Comparison of ENCODE assay signal across 11 cellular contexts in the genomic region with DNA sequence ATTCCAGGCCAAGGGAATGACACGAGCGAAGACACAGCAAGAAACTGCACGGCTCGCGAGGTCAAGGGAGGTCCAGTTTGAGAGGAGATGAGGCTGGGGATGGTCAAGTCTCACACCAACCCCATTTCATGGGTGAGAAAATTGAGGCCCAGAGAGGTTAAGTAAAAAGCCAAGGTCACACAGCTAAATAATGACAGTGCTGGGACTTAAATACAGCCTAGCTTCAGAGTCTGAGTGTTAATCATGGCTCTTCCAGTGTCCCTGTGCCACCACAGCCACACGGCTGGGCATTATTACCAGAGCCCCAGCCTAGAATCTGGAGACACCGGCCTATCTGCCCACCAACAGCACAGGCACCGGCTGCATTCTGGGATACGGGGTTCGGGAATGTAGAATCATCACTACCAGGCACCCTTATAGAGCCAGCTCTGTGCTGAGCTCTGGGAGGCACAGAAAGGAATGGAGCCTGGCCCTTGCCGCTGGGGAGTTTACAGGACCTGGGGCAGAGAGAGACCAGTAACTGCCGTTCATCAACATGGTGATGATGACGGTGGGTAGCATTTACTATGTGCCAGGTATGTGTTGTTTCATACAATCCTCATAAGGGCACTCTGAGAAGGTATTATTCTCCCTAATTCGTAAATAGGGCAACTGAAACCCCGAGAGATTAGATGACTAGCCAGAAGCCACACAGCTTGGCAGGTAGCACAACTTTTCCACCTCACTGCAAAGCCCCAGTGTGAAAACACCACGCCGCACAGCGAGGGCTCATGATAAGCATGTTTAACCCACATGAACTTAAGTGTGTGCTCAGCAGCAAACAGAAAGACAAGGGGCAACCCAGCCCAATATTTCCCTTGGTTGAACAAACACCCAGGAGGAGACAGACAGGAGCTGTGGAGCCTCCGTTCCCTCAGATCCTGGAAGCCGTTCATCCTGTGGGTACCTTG. TPM values are rescaled to one million over a fixed set of nuclear protein-coding genes. Genes with fewer than 3 reads are reported as not detected.
DNase-seq lines count a peak whose midpoint lies in the region; ATAC-seq and TF ChIP-seq lines count a peak whose summit lies in the region.
"Had no signal": no experiment of that assay in that cellular context is flagged by ENCODE, and none has a peak within 500 bp of the region (broad histone marks: within the 10 kb centered on the region; RNA-seq: fewer than 3 reads in every experiment).

No MANE protein-coding gene starts in this region.

- H3K27me3 ChIP-seq in BLaER1: no peaks in the 10 kb centered on the region
- peaks cover 0 to 74% (median 0%) of the 10 kb centered on the region in 4 donors for H3K27me3 ChIP-seq in esophagus squamous epithelium
- H3K27me3 ChIP-seq: breast epithelium had no signal

- H3K36me3 ChIP-seq in BLaER1 (no peaks in the 10 kb centered on the region), esophagus squamous epithelium (no peaks in the 10 kb centered on the region)
- H3K36me3 ChIP-seq: breast epithelium had no signal

- no peaks in the 10 kb centered on the region for H3K9me3 Mint-ChIP-seq in memory B cell

- no peak overlapping the region for H3K4me3 Mint-ChIP-seq in memory B cell

- H3K4me2 ChIP-seq in BLaER1: peak overlapping the region; percentile 82

- H3K4me1 Mint-ChIP-seq in memory B cell: peaks cover 52% of the 10 kb centered on the region

- no peaks in the 10 kb centered on the region for H3K27me3 Mint-ChIP-seq in memory B cell

- ATAC-seq in memory B cell (ENCODE audit: low read depth): no peak
- ATAC-seq in GM19324 (IDR thresholded peaks at IDR 0.05; ENCODE audit: low FRiP score, unreplicated experiment): no peak

- H3K4me1 ChIP-seq in BLaER1 (peaks cover 90% of the 10 kb centered on the region), esophagus squamous epithelium (peaks cover 4 to 43% (median 21%) of the 10 kb centered on the region in 3 donors)
- H3K4me1 ChIP-seq: breast epithelium had no signal

- H3K27ac Mint-ChIP-seq in memory B cell: peak overlapping the region; percentile 85

- no peak overlapping the region for H3K27ac ChIP-seq in BLaER1
- no peak overlapping the region for H3K27ac ChIP-seq in esophagus squamous epithelium
- H3K27ac ChIP-seq: breast epithelium had no signal

- no peaks in the 10 kb centered on the region for H3K36me3 Mint-ChIP-seq in memory B cell

- intact Hi-C loops in esophagus squamous epithelium (cut with DNase I): no loop called here

- no peaks in the 10 kb centered on the region for H3K9me3 ChIP-seq in BLaER1
- no peaks in the 10 kb centered on the region for H3K9me3 ChIP-seq in esophagus squamous epithelium
- H3K9me3 ChIP-seq: breast epithelium had no signal

- no peak for TF ChIP-seq POLR2A in esophagus squamous epithelium (IDR thresholded peaks at IDR 0.05)

- H3K9ac ChIP-seq in BLaER1: no peak overlapping the region

- H4K20me1 ChIP-seq in BLaER1: no peaks in the 10 kb centered on the region

- 48 to 49% methylated on average over 14 to 17 of the region's 20 CpGs for WGBS in esophagus squamous epithelium, 2 donors

- DNase-seq in NCI-H345 (lab: John Stamatoyannopoulos, UW): peak; percentile 85
- DNase-seq in activated T-cell treated with anti-CD3 and anti-CD28 coated beads for 1 hour (ENCODE audit: low read depth): peak; percentile 58
- no peak for DNase-seq in memory B cell (ENCODE audit: low spot score in 2 of 2)
- no peak for DNase-seq in esophagus squamous epithelium (lab: John Stamatoyannopoulos, UW)
- DNase-seq in HK-2 (ENCODE audit: unreplicated experiment): no peak
- DNase-seq in AG08396 (ENCODE audit: low spot score): no peak
- DNase-seq: KBM-7, SIG-M5 had no signal

- no peak overlapping the region for H3K4me3 ChIP-seq in BLaER1
- no peak overlapping the region for H3K4me3 ChIP-seq in esophagus squamous epithelium
- H3K4me3 ChIP-seq: breast epithelium had no signal

- no peak for TF ChIP-seq CTCF in esophagus squamous epithelium (IDR thresholded peaks at IDR 0.05)

RNA-seq across cellular contexts. Expression of gene CD6, which starts 51.9 kb away (rescaled TPM):
- 1 to 10 TPM in 3 of 4 donors, under 1 TPM in 1; 0.79 to 4.4 (median 1.4) TPM for total RNA-seq in esophagus squamous epithelium

Comparison
In these comparisons a context has a peak if more than half of its experiments do, and no peak if none do; other contexts are left out.
1. DNase-seq: peak in NCI-H345 (single experiment) and activated T-cell treated with anti-CD3 and anti-CD28 coated beads for 1 hour (single experiment); none in memory B cell (0 of 2), esophagus squamous epithelium (single experiment), HK-2 (single experiment) and AG08396 (single experiment).